1 cellular context compared by ENCODE assay signal in the genomic region with DNA sequence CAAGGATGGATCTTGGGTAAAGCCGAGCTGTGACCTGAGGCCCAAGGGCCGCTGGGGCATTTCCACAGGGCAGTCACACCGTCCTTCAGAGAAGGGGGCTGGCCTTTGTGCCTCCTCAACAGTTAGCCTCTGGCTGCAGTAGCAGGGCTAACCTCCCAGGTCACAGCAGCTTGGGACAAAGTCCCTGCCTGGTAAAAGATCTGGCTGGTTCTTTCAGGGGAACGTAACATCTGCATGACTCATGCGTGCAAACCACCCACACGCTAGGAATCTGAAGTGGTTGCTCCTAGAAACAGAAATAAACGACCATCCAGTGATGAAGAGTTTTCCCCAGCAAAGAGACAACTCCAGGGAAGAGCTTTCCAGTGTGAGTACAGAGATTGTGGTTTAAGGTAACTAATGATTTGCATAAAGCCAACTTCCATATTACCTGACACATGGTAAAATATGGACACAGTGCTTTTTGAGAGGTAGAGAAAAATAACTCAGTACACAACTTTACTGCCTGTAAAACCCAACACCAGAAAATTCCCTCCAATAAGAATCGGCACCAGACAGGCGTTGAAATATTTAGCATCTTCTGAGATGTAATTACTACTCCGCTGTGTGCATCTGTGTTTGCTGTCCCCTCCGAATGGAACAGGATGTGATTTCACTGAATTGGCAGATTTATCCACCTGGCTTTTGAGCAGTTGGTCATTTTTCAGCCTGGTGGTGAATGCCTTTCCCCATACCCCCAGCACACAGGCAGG.
TF ChIP-seq lines count a peak whose summit lies in the region.

No MANE protein-coding gene starts in this region.

TF ChIP-seq in HepG2, 621 proteins besides CTCF, POLR2A, EP300 and RAD21 (continued from another document):
- TF ChIP-seq HMG20B (CRISPR knock-in tag; conservative IDR thresholded peaks at IDR 0.05) (0 out of 2 replicates have a peak, but pooled peaks have one; percentile 30), GABPB1 (CRISPR knock-in tag; IDR thresholded peaks at IDR 0.05) (0 out of 2 replicates have a peak, but pooled peaks have one; percentile 20), ZFP36L1 (CRISPR knock-in tag; IDR thresholded peaks at IDR 0.05) (no peak), HNF4G (IDR thresholded peaks at IDR 0.05; ENCODE audit: borderline replicate concordance, low read depth, low read length) (peak; percentile 76; the same call in 1 of the 2 replicates), HNF4G (CRISPR knock-in tag; IDR thresholded peaks at IDR 0.05; ENCODE audit: borderline replicate concordance, low read depth) (peak; percentile 63; the same call in 1 of the 2 replicates), ZNF232 (CRISPR knock-in tag; IDR thresholded peaks at IDR 0.05; ENCODE audit: borderline replicate concordance) (peak; percentile 28; the same call in 1 of the 2 replicates), ZNF720 (CRISPR knock-in tag; IDR thresholded peaks at IDR 0.05) (no peak), JUN (CRISPR knock-in tag; IDR thresholded peaks at IDR 0.05) (peak; percentile 80), YEATS2 (CRISPR knock-in tag; IDR thresholded peaks at IDR 0.05; ENCODE audit: borderline replicate concordance) (0 out of 2 replicates have a peak, but pooled peaks have one; percentile 30), GATAD1 (CRISPR knock-in tag; IDR thresholded peaks at IDR 0.05) (peak; percentile 35; the same call in 1 of the 2 replicates)
- TF ChIP-seq, protein P1, sequence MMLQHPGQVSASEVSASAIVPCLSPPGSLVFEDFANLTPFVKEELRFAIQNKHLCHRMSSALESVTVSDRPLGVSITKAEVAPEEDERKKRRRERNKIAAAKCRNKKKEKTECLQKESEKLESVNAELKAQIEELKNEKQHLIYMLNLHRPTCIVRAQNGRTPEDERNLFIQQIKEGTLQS (CRISPR knock-in tag; IDR thresholded peaks at IDR 0.05): peak; percentile 88
- TF ChIP-seq, protein P2, sequence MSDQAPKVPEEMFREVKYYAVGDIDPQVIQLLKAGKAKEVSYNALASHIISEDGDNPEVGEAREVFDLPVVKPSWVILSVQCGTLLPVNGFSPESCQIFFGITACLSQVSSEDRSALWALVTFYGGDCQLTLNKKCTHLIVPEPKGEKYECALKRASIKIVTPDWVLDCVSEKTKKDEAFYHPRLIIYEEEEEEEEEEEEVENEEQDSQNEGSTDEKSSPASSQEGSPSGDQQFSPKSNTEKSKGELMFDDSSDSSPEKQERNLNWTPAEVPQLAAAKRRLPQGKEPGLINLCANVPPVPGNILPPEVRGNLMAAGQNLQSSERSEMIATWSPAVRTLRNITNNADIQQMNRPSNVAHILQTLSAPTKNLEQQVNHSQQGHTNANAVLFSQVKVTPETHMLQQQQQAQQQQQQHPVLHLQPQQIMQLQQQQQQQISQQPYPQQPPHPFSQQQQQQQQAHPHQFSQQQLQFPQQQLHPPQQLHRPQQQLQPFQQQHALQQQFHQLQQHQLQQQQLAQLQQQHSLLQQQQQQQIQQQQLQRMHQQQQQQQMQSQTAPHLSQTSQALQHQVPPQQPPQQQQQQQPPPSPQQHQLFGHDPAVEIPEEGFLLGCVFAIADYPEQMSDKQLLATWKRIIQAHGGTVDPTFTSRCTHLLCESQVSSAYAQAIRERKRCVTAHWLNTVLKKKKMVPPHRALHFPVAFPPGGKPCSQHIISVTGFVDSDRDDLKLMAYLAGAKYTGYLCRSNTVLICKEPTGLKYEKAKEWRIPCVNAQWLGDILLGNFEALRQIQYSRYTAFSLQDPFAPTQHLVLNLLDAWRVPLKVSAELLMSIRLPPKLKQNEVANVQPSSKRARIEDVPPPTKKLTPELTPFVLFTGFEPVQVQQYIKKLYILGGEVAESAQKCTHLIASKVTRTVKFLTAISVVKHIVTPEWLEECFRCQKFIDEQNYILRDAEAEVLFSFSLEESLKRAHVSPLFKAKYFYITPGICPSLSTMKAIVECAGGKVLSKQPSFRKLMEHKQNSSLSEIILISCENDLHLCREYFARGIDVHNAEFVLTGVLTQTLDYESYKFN (CRISPR knock-in tag; conservative IDR thresholded peaks at IDR 0.05): peak; percentile 75
TF ChIP-seq in HepG2: peak in this region for 92.
